In the genomic region with DNA sequence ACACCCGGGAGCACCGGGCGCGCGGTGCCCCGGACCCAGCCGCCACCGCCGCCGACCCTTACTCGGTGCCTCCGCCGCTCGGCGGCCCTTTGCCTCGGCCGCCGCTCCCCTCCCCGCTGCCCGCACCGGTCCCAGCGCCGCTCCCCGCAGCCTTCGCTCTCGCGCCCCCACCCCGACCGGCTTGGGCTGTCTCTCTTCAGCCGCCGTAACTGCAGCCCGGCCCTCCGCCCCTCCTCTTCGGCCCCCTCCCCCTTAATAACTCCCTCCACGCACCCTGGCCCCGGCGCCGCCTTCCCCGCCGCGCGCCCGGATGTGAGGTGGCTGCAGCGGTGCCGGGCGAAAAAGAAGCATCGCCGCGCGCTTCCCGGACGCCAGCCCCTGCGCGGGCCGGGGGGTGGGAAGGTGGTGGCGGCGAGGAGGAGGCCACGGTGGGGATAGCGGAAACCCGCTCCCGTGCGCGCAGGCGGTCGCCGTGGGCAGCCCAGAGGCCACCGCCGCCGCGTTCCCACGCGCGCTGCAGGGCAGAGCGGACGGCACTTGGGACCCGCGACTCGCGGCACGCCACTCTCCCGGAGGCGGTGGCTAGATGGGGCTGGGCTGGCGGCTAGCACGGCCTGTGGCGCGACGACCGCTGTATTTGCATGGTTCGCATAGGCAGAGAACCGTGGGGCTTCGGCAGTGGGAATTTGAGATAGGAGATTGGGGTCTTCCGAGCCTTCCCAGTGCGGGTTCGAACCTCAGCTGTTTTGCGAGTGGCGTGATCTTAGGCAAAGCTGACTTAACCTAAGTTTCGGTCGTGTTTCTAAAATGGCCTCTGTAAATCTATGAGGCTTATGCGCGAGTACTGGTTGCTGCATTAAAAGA, we compare ENCODE assay signal across 8 cellular contexts. TPM values are rescaled to one million over a fixed set of nuclear protein-coding genes. Genes with fewer than 3 reads are reported as not detected.
DNase-seq lines count a peak whose midpoint lies in the region; ATAC-seq and TF ChIP-seq lines count a peak whose summit lies in the region.

A gene with protein sequence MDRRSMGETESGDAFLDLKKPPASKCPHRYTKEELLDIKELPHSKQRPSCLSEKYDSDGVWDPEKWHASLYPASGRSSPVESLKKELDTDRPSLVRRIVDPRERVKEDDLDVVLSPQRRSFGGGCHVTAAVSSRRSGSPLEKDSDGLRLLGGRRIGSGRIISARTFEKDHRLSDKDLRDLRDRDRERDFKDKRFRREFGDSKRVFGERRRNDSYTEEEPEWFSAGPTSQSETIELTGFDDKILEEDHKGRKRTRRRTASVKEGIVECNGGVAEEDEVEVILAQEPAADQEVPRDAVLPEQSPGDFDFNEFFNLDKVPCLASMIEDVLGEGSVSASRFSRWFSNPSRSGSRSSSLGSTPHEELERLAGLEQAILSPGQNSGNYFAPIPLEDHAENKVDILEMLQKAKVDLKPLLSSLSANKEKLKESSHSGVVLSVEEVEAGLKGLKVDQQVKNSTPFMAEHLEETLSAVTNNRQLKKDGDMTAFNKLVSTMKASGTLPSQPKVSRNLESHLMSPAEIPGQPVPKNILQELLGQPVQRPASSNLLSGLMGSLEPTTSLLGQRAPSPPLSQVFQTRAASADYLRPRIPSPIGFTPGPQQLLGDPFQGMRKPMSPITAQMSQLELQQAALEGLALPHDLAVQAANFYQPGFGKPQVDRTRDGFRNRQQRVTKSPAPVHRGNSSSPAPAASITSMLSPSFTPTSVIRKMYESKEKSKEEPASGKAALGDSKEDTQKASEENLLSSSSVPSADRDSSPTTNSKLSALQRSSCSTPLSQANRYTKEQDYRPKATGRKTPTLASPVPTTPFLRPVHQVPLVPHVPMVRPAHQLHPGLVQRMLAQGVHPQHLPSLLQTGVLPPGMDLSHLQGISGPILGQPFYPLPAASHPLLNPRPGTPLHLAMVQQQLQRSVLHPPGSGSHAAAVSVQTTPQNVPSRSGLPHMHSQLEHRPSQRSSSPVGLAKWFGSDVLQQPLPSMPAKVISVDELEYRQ (minus strand): TSS at position 211 of the 864 bp plus-strand sequence. CDS start 1,124 bp downstream, outside the sequence.

- H3K4me1 ChIP-seq in A673 (ENCODE audit: insufficient read depth, low read length, poor library complexity, severe bottlenecking): peaks cover 10% of the 10 kb centered on the region
- peaks cover 7 to 24% (median 19%) of the 10 kb centered on the region in 4 donors for H3K4me1 ChIP-seq in liver (ENCODE audit: control insufficient read depth in 4 of 4, insufficient read depth in 4 of 4, low read length in 3 of 4)

- peak within 1 kb of the TSS; percentile 69 to 91 for H3K9ac ChIP-seq in liver (ENCODE audit: low read depth in 1 of 2, low read length in 2 of 2)

- under 1% methylated on average over 99 of the region's 100 CpGs for WGBS in liver

- no peaks in the 10 kb centered on the region for H3K27me3 Mint-ChIP-seq in dendritic cell treated with granulocyte-macrophage colony-stimulating factor and Interleukin-4, amounts not matched to agents 40 ng/mL and 50 ng/mL, for 4 days

- peak within 1 kb of the TSS; percentile 95 for H3K27ac Mint-ChIP-seq in dendritic cell treated with granulocyte-macrophage colony-stimulating factor and Interleukin-4, amounts not matched to agents 40 ng/mL and 50 ng/mL, for 4 days

- no peaks in the 10 kb centered on the region for H3K27me3 ChIP-seq in A673 (replicated peaks; ENCODE audit: insufficient read depth, low read depth, low read length, poor library complexity)
- no peaks in the 10 kb centered on the region for H3K27me3 ChIP-seq in liver (ENCODE audit: control insufficient read depth in 4 of 4, insufficient read depth in 4 of 4, low read length in 3 of 4)

- H3K27ac ChIP-seq in A673 (ENCODE audit: low read depth, low read length, poor library complexity, severe bottlenecking) (peak within 1 kb of the TSS; percentile 98), liver (ENCODE audit: low read depth in 1 of 2, low read length in 2 of 2) (peak within 1 kb of the TSS; percentile 90 to 94)

- H3K9me3 Mint-ChIP-seq in dendritic cell treated with granulocyte-macrophage colony-stimulating factor and Interleukin-4, amounts not matched to agents 40 ng/mL and 50 ng/mL, for 4 days: no peaks in the 10 kb centered on the region

- peaks cover 35% of the 10 kb centered on the region for H3K36me3 Mint-ChIP-seq in dendritic cell treated with granulocyte-macrophage colony-stimulating factor and Interleukin-4, amounts not matched to agents 40 ng/mL and 50 ng/mL, for 4 days (ENCODE audit: low read depth)

- peak; percentile 10 for ATAC-seq in GM18861 (IDR thresholded peaks at IDR 0.05; ENCODE audit: unreplicated experiment)
- peak; percentile 36 for ATAC-seq in HG03159 (IDR thresholded peaks at IDR 0.05; ENCODE audit: unreplicated experiment)

- CTCF ChIA-PET in A673 (lab: Charles Lee): interaction anchor here (0.5 to 0.6 kb wide), 2 partner anchors 11 to 103 kb away, joined by 3 to 5 read pairs; no protein-coding TSS in a partner anchor

- H3K4me3 ChIP-seq in A673 (ENCODE audit: low read depth, low read length, poor library complexity, severe bottlenecking) (peak within 1 kb of the TSS; percentile 73), liver (ENCODE audit: low read depth in 1 of 3, low read length in 3 of 3) (peak within 1 kb of the TSS; percentile 75 to 96 (median 95))

- intact Hi-C loops in A673 (cut with micrococcal nuclease; ENCODE audit: unreplicated experiment): no loop called here
- intact Hi-C loops in dendritic cell treated with granulocyte-macrophage colony-stimulating factor and Interleukin-4, amounts not matched to agents 40 ng/mL and 50 ng/mL, for 4 days (cut with micrococcal nuclease): loop anchor here (5.0 to 10.0 kb wide), 3 partner anchors 93 to 195 kb away; a partner anchor contains a TSS

- POLR2A ChIA-PET in A673 (lab: Charles Lee; ENCODE audit: low non-redundant PET): no interaction called here

- no peak for TF ChIP-seq RAD21 in liver (IDR thresholded peaks at IDR 0.05)

- H3K36me3 ChIP-seq in A673 (ENCODE audit: insufficient read depth, low read length, poor library complexity, severe bottlenecking) (peaks cover 25% of the 10 kb centered on the region), liver (ENCODE audit: control insufficient read depth in 4 of 4, insufficient read depth in 3 of 4, low read depth in 1 of 4, low read length in 3 of 4) (peaks cover 0 to 4% (median 4%) of the 10 kb centered on the region in 4 donors)

- TF ChIP-seq CTCF in A673 (conservative IDR thresholded peaks at IDR 0.05; ENCODE audit: low read depth, low read length) (no peak), liver (IDR thresholded peaks at IDR 0.05; ENCODE audit: low read depth, low read length, missing input control) (no peak)

- peak within 1 kb of the TSS; percentile 96 for H3K4me3 Mint-ChIP-seq in dendritic cell treated with granulocyte-macrophage colony-stimulating factor and Interleukin-4, amounts not matched to agents 40 ng/mL and 50 ng/mL, for 4 days

- peak; percentile 94 for DNase-seq in A673 (ENCODE audit: low spot score)
- peak; percentile 57 for DNase-seq in NCI-H526 treated with DMSO at 0.1 percent for 48 hours (lab: John Stamatoyannopoulos, UW)
- DNase-seq in activated CD4-positive, alpha-beta T cell treated with anti-CD3 and anti-CD28 coated beads, Interleukin-2, amount 50 U/mL, for 4 hours: peak; percentile 81 to 84
- peak; percentile 69 to 75 for DNase-seq in stimulated activated CD4-positive, alpha-beta T cell treated with anti-CD3 and anti-CD28 coated beads, Interleukin-2, amount 100 ng/mL, for 48 hours

- H3K9me3 ChIP-seq in A673 (ENCODE audit: low read depth, low read length, poor library complexity, severe bottlenecking): no peaks in the 10 kb centered on the region
- no peaks in the 10 kb centered on the region for H3K9me3 ChIP-seq in liver (ENCODE audit: control insufficient read depth in 4 of 4, low read length in 3 of 4)

- no TSS peak for BruUV-seq in A673 (replicated peaks; lab: Mats Ljungman, UMichigan)

- peaks cover 18% of the 10 kb centered on the region for H3K4me1 Mint-ChIP-seq in dendritic cell treated with granulocyte-macrophage colony-stimulating factor and Interleukin-4, amounts not matched to agents 40 ng/mL and 50 ng/mL, for 4 days (ENCODE audit: low read depth)

TF ChIP-seq in liver, 16 proteins besides CTCF, POLR2A, EP300 and RAD21 (continues in another document):
- TF ChIP-seq RXRA (IDR thresholded peaks at IDR 0.05) (no peak), FOXA2 (IDR thresholded peaks at IDR 0.05) (no peak), HNF4A (conservative IDR thresholded peaks at IDR 0.05) (no peak), EGR1 (IDR thresholded peaks at IDR 0.05; ENCODE audit: low read depth in 2 of 2) (peak in 1 of 2 donors; percentile 15)
- TF ChIP-seq, protein P1, sequence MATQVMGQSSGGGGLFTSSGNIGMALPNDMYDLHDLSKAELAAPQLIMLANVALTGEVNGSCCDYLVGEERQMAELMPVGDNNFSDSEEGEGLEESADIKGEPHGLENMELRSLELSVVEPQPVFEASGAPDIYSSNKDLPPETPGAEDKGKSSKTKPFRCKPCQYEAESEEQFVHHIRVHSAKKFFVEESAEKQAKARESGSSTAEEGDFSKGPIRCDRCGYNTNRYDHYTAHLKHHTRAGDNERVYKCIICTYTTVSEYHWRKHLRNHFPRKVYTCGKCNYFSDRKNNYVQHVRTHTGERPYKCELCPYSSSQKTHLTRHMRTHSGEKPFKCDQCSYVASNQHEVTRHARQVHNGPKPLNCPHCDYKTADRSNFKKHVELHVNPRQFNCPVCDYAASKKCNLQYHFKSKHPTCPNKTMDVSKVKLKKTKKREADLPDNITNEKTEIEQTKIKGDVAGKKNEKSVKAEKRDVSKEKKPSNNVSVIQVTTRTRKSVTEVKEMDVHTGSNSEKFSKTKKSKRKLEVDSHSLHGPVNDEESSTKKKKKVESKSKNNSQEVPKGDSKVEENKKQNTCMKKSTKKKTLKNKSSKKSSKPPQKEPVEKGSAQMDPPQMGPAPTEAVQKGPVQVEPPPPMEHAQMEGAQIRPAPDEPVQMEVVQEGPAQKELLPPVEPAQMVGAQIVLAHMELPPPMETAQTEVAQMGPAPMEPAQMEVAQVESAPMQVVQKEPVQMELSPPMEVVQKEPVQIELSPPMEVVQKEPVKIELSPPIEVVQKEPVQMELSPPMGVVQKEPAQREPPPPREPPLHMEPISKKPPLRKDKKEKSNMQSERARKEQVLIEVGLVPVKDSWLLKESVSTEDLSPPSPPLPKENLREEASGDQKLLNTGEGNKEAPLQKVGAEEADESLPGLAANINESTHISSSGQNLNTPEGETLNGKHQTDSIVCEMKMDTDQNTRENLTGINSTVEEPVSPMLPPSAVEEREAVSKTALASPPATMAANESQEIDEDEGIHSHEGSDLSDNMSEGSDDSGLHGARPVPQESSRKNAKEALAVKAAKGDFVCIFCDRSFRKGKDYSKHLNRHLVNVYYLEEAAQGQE (IDR thresholded peaks at IDR 0.05): peak; percentile 36
- TF ChIP-seq, protein P2, sequence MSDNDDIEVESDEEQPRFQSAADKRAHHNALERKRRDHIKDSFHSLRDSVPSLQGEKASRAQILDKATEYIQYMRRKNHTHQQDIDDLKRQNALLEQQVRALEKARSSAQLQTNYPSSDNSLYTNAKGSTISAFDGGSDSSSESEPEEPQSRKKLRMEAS (IDR thresholded peaks at IDR 0.05): no peak

RNA-seq across cellular contexts. Expression of the gene that starts here (rescaled TPM):
- 47.7 and 55.5 TPM in 2 replicates for total RNA-seq in A673 (2021)
- total RNA-seq in liver: 1 to 10 TPM; 7.0 to 7.1 TPM
- polyA plus RNA-seq in liver: 1 to 10 TPM; 4.6 to 5.1 TPM

Comparison
In these comparisons a context has a peak if more than half of its experiments do, and no peak if none do; other contexts are left out.
1. Peak in every context shown above with its lines: DNase-seq, ATAC-seq, H3K4me3 ChIP-seq and H3K27ac ChIP-seq.